ENCODE assay signal across 11 cellular contexts in genomic region chr17:66275651-66276050, GRCh38. TPM values are rescaled to one million over a fixed set of nuclear protein-coding genes. Genes with fewer than 3 reads are reported as not detected.
DNase-seq lines count a peak whose midpoint lies in the region; TF ChIP-seq lines count a peak whose summit lies in the region.
"Had no signal": no experiment of that assay in that cellular context is flagged by ENCODE, and none has a peak within 500 bp of the region (broad histone marks: within the 10 kb centered on the region; RNA-seq: fewer than 3 reads in every experiment).

No MANE protein-coding gene starts in this region.

- TF ChIP-seq CTCF in foreskin fibroblast (IDR thresholded peaks at IDR 0.05; ENCODE audit: low read depth, low read length): no peak
- no peak for TF ChIP-seq CTCF in GM20000 (IDR thresholded peaks at IDR 0.05; ENCODE audit: extremely low read depth, missing control alignments)

- peak in 2 of 3 donors; percentile 10 to 17 for DNase-seq in stimulated activated CD4-positive, alpha-beta T cell treated with anti-CD3 and anti-CD28 coated beads, Interleukin-12 subunit alpha, Interleukin-12 subunit beta, amount 100 ng/mL, for 48 hours (ENCODE audit: low read depth in 2 of 3, low spot score in 1 of 3)
- no peak for DNase-seq in stimulated activated CD4-positive, alpha-beta T cell treated with anti-CD3 and anti-CD28 coated beads, Interleukin-12 subunit alpha, Interleukin-12 subunit beta, amount 100 ng/mL, for 4 hours
- DNase-seq in SW 1271 (lab: John Stamatoyannopoulos, UW) (peak; percentile 96 to 99), foreskin fibroblast (peak; percentile 96 to 97), ureter (ENCODE audit: low spot score) (peak; percentile 53), cerebellum (ENCODE audit: low spot score) (no peak), NOMO-1 treated with dmso at 0.1 percent for 144 hours (lab: John Stamatoyannopoulos, UW; ENCODE audit: unreplicated experiment) (no peak), GM20000 (ENCODE audit: low spot score) (no peak)
- DNase-seq: central memory CD4-positive, alpha-beta T cell; NCI-H1092 had no signal

- no peak overlapping the region for H3K4me3 ChIP-seq in foreskin fibroblast (ENCODE audit: low read depth in 1 of 2, low read length in 2 of 2)

RNA-seq across cellular contexts. Expression of gene PRKCA, which starts 26.8 kb away (rescaled TPM):
- total RNA-seq in ureter (58.1 TPM), cerebellum (38.7 TPM)

RNA-seq across cellular contexts. Expression of gene APOH, which starts 46.4 kb away (rescaled TPM):
- total RNA-seq in ureter: 0.89 TPM
- total RNA-seq in cerebellum: 0.36 TPM
- total RNA-seq: T-helper 2 cell treated with Interferon-gamma antibody and Interleukin-4, amounts not matched to agents 100 ng/mL and 5 ng/mL, for 36 hours had no signal

Comparison
In these comparisons a context has a peak if more than half of its experiments do, and no peak if none do; other contexts are left out.
1. DNase-seq: peak in stimulated activated CD4-positive, alpha-beta T cell treated with anti-CD3 and anti-CD28 coated beads, Interleukin-12 subunit alpha, Interleukin-12 subunit beta, amount 100 ng/mL, for 48 hours (2 of 3), SW 1271 (2 of 2), foreskin fibroblast (2 of 2) and ureter (single experiment); none in stimulated activated CD4-positive, alpha-beta T cell treated with anti-CD3 and anti-CD28 coated beads, Interleukin-12 subunit alpha, Interleukin-12 subunit beta, amount 100 ng/mL, for 4 hours (single experiment), cerebellum (single experiment), NOMO-1 treated with dmso at 0.1 percent for 144 hours (single experiment) and GM20000 (single experiment).